In genomic region chr17:45172541-45173286, GRCh38 we compare ENCODE assay signal across 1 cellular context.
TF ChIP-seq lines count a peak whose summit lies in the region.

No MANE protein-coding gene starts in this region.

TF ChIP-seq in HepG2, 621 proteins besides CTCF, POLR2A, EP300 and RAD21 (continued from another document and continues in another):
- TF ChIP-seq ZNF816 (CRISPR knock-in tag; IDR thresholded peaks at IDR 0.05; ENCODE audit: borderline replicate concordance) (0 out of 2 replicates have a peak, but pooled peaks have one; percentile 49), ZNF510 (CRISPR knock-in tag; IDR thresholded peaks at IDR 0.05; ENCODE audit: low read depth) (peak; percentile 81), RFXANK (CRISPR knock-in tag; IDR thresholded peaks at IDR 0.05) (0 out of 2 replicates have a peak, but pooled peaks have one; percentile 59), ZNF34 (CRISPR knock-in tag; IDR thresholded peaks at IDR 0.05; ENCODE audit: borderline replicate concordance) (peak; percentile 95; the same call in 1 of the 2 replicates), NFIC (IDR thresholded peaks at IDR 0.05; ENCODE audit: low read length) (no peak), BORCS8-MEF2B (CRISPR knock-in tag; IDR thresholded peaks at IDR 0.05) (no peak; the same call in 1 of the 2 replicates), BHLHE40 (IDR thresholded peaks at IDR 0.05; ENCODE audit: low read length) (no peak), KLF13 (CRISPR knock-in tag; IDR thresholded peaks at IDR 0.05) (0 out of 2 replicates have a peak, but pooled peaks have one; percentile 30), SMAD1 (CRISPR knock-in tag; IDR thresholded peaks at IDR 0.05; ENCODE audit: borderline replicate concordance, low read depth) (no peak), ARHGAP35 (CRISPR knock-in tag; IDR thresholded peaks at IDR 0.05; ENCODE audit: borderline replicate concordance) (peak; percentile 60; the same call in 1 of the 2 replicates), NCOA2 (CRISPR knock-in tag; IDR thresholded peaks at IDR 0.05) (peak; percentile 74), NR1H2 (CRISPR knock-in tag; IDR thresholded peaks at IDR 0.05; ENCODE audit: borderline replicate concordance, low read depth) (peak; percentile 55; the same call in 1 of the 2 replicates), ZNF704 (CRISPR knock-in tag; IDR thresholded peaks at IDR 0.05; ENCODE audit: borderline replicate concordance) (0 out of 2 replicates have a peak, but pooled peaks have one; percentile 32), ZNF761 (CRISPR knock-in tag; conservative IDR thresholded peaks at IDR 0.05) (peak; percentile 97), ARNTL (CRISPR knock-in tag; IDR thresholded peaks at IDR 0.05) (peak; percentile 65; the same call in 1 of the 2 replicates), ZNF556 (CRISPR knock-in tag; IDR thresholded peaks at IDR 0.05; ENCODE audit: borderline replicate concordance) (peak; percentile 92; the same call in 1 of the 2 replicates), MZF1 (CRISPR knock-in tag; IDR thresholded peaks at IDR 0.05; ENCODE audit: borderline replicate concordance) (peak; percentile 39; the same call in 1 of the 2 replicates), ZNF792 (CRISPR knock-in tag; IDR thresholded peaks at IDR 0.05) (peak; percentile 82), ARID3A (IDR thresholded peaks at IDR 0.05; ENCODE audit: low read depth, low read length) (no peak), SP1 (IDR thresholded peaks at IDR 0.05) (no peak), SP1 (CRISPR knock-in tag; IDR thresholded peaks at IDR 0.05) (peak; percentile 78), PHF21A (CRISPR knock-in tag; IDR thresholded peaks at IDR 0.05) (peak; percentile 23; the same call in 1 of the 2 replicates), MAF1 (CRISPR knock-in tag; IDR thresholded peaks at IDR 0.05; ENCODE audit: borderline replicate concordance) (peak; percentile 82; the same call in 1 of the 2 replicates), ARID4A (CRISPR knock-in tag; IDR thresholded peaks at IDR 0.05; ENCODE audit: borderline replicate concordance) (peak; percentile 59; the same call in 1 of the 2 replicates), ZNF12 (CRISPR knock-in tag; IDR thresholded peaks at IDR 0.05) (peak; percentile 50; the same call in 1 of the 2 replicates), IKZF4 (CRISPR knock-in tag; IDR thresholded peaks at IDR 0.05; ENCODE audit: borderline replicate concordance, low read depth, not compliant biosample characterization) (peak; percentile 55), ZNF878 (CRISPR knock-in tag; IDR thresholded peaks at IDR 0.05) (peak; percentile 22), ZNF282 (IDR thresholded peaks at IDR 0.05; ENCODE audit: partially characterized antibody) (no peak), KDM1A (CRISPR knock-in tag; IDR thresholded peaks at IDR 0.05) (peak; percentile 62; the same call in 1 of the 2 replicates), SPEN (CRISPR knock-in tag; IDR thresholded peaks at IDR 0.05; ENCODE audit: low read depth) (peak; percentile 86), ZNF543 (CRISPR knock-in tag; IDR thresholded peaks at IDR 0.05) (peak; percentile 84), ZNF326 (CRISPR knock-in tag; IDR thresholded peaks at IDR 0.05; ENCODE audit: borderline replicate concordance) (no peak), MXD3 (CRISPR knock-in tag; IDR thresholded peaks at IDR 0.05) (peak; percentile 55; the same call in 1 of the 2 replicates), DMAP1 (CRISPR knock-in tag; IDR thresholded peaks at IDR 0.05) (peak; percentile 58; the same call in 1 of the 2 replicates), PHF20 (CRISPR knock-in tag; IDR thresholded peaks at IDR 0.05) (peak; percentile 59), HOXD1 (CRISPR knock-in tag; IDR thresholded peaks at IDR 0.05) (peak; percentile 46), ZSCAN29 (CRISPR knock-in tag; conservative IDR thresholded peaks at IDR 0.05) (peak; percentile 76; the same call in 1 of the 2 replicates), MED8 (CRISPR knock-in tag; IDR thresholded peaks at IDR 0.05; ENCODE audit: insufficient replicate concordance) (no peak), MYPOP (CRISPR knock-in tag; IDR thresholded peaks at IDR 0.05) (no peak), BRD4 (CRISPR knock-in tag; IDR thresholded peaks at IDR 0.05) (peak; percentile 93), HNRNPL (IDR thresholded peaks at IDR 0.05; ENCODE audit: low read depth, low read length) (peak; percentile 100), GMEB1 (CRISPR knock-in tag; IDR thresholded peaks at IDR 0.05; ENCODE audit: borderline replicate concordance) (no peak), ZNF777 (CRISPR knock-in tag; IDR thresholded peaks at IDR 0.05) (peak; percentile 11; the same call in 1 of the 2 replicates), ZNF674 (CRISPR knock-in tag; IDR thresholded peaks at IDR 0.05; ENCODE audit: low read depth) (0 out of 2 replicates have a peak, but pooled peaks have one; percentile 55), RXRA (CRISPR knock-in tag; IDR thresholded peaks at IDR 0.05) (peak; percentile 86), CHCHD3 (CRISPR knock-in tag; IDR thresholded peaks at IDR 0.05) (peak; percentile 61; the same call in 1 of the 2 replicates), HCFC1 (IDR thresholded peaks at IDR 0.05; ENCODE audit: low read depth, low read length) (peak; percentile 25), HNRNPH1 (optimal IDR thresholded peaks at IDR 0.05; ENCODE audit: low read depth, low read length) (no peak), PRDM10 (CRISPR knock-in tag; IDR thresholded peaks at IDR 0.05; ENCODE audit: low read depth) (peak; percentile 77; the same call in 1 of the 2 replicates), ZIK1 (CRISPR knock-in tag; IDR thresholded peaks at IDR 0.05; ENCODE audit: borderline replicate concordance, low read depth) (no peak), DBP (CRISPR knock-in tag; IDR thresholded peaks at IDR 0.05; ENCODE audit: not compliant biosample characterization) (no peak), KMT2B (CRISPR knock-in tag; IDR thresholded peaks at IDR 0.05) (no peak), ZSCAN5A (CRISPR knock-in tag; IDR thresholded peaks at IDR 0.05; ENCODE audit: borderline replicate concordance) (no peak)
